ENCODE assay signal across 22 cellular contexts in genomic region chr20:55684578-55684977, GRCh38.
A peak's percentile ranks its signal among the peaks of the same experiment; 100 is the strongest.
DNase-seq lines count a peak whose midpoint lies in the region; ATAC-seq and TF ChIP-seq lines count a peak whose summit lies in the region.
"Had no signal": no experiment of that assay in that cellular context is flagged by ENCODE, and none has a peak within 500 bp of the region (broad histone marks: within the 10 kb centered on the region; RNA-seq: fewer than 3 reads in every experiment).

No MANE protein-coding gene starts in this region.

- H3K27me3 ChIP-seq in right atrium auricular region (no peaks in the 10 kb centered on the region), RWPE2 (ENCODE audit: insufficient read depth, poor library complexity, severe bottlenecking) (peaks cover 6% of the 10 kb centered on the region)
- H3K27me3 ChIP-seq: BLaER1 treated with 17β-estradiol and CSF1 and Interleukin-3, amounts not matched to agents 10 nM and 100 nM had no signal

- H3K4me3 ChIP-seq in right atrium auricular region (no peak overlapping the region), RWPE2 (ENCODE audit: severe bottlenecking) (no peak overlapping the region)
- H3K4me3 ChIP-seq: BLaER1 treated with 17β-estradiol and CSF1 and Interleukin-3, amounts not matched to agents 10 nM and 100 nM had no signal

- intact Hi-C loops in left cardiac atrium (cut with DNase I) = no loop called here
- intact Hi-C loops in sciatic nerve (cut with DNase I) = no loop called here

- H3K36me3 ChIP-seq in right atrium auricular region = no peaks in the 10 kb centered on the region
- no peaks in the 10 kb centered on the region for H3K36me3 ChIP-seq in RWPE2 (ENCODE audit: low read depth)
- H3K36me3 ChIP-seq: BLaER1 treated with 17β-estradiol and CSF1 and Interleukin-3, amounts not matched to agents 10 nM and 100 nM had no signal

- DNase-seq in left cardiac atrium (peak; percentile 19), right atrium auricular region (ENCODE audit: low spot score) (no peak), RWPE2 (ENCODE audit: low spot score) (no peak), left lobe of liver (ENCODE audit: low spot score) (no peak), sciatic nerve (ENCODE audit: low spot score) (no peak), HPDE6-E6E7 (ENCODE audit: extremely low spot score) (no peak)
- DNase-seq: 8988T; Calu3; CD4-positive, alpha-beta memory T cell; DMS153; GOT3; Karpas-422; NCI-H1694 treated with DMSO at 0.1 percent for 48 hours; NCI-H2081 treated with DMSO at 0.1 percent for 48 hours; NCI-H2171 treated with DMSO at 0.1 percent for 48 hours; NCI-H524 treated with DMSO at 0.1 percent for 48 hours; NCI-H82; SHP77 treated with DMSO at 0.1 percent for 48 hours; SK-N-SH had no signal

- H3K27ac ChIP-seq in right atrium auricular region (no peak overlapping the region), RWPE2 (ENCODE audit: poor library complexity, severe bottlenecking) (no peak overlapping the region)
- H3K27ac ChIP-seq: BLaER1 treated with 17β-estradiol and CSF1 and Interleukin-3, amounts not matched to agents 10 nM and 100 nM had no signal

- TF ChIP-seq CTCF in right atrium auricular region (IDR thresholded peaks at IDR 0.05) (no peak), RWPE2 (IDR thresholded peaks at IDR 0.05; ENCODE audit: poor library complexity, severe bottlenecking) (no peak)

- ATAC-seq in left cardiac atrium (peak; percentile 41 to 67), RWPE2 (ENCODE audit: low read depth) (peak; percentile 22; the same call in 1 of the 3 replicates), left lobe of liver (peak; percentile 54), sciatic nerve (peak; percentile 71), HG02840 (IDR thresholded peaks at IDR 0.05; ENCODE audit: low FRiP score, unreplicated experiment) (no peak)
- ATAC-seq: HCT116 had no signal

- H3K9me3 ChIP-seq in right atrium auricular region (no peaks in the 10 kb centered on the region), RWPE2 (ENCODE audit: severe bottlenecking) (no peaks in the 10 kb centered on the region)
- H3K9me3 ChIP-seq: BLaER1 treated with 17β-estradiol and CSF1 and Interleukin-3, amounts not matched to agents 10 nM and 100 nM; SK-N-SH had no signal

- no peaks in the 10 kb centered on the region for H3K4me1 ChIP-seq in right atrium auricular region
- H3K4me1 ChIP-seq in RWPE2 (ENCODE audit: insufficient read depth, poor library complexity, severe bottlenecking) = no peaks in the 10 kb centered on the region
- H3K4me1 ChIP-seq: BLaER1 treated with 17β-estradiol and CSF1 and Interleukin-3, amounts not matched to agents 10 nM and 100 nM had no signal
